Comparison of ENCODE assay signal across 11 cellular contexts in the genomic region with DNA sequence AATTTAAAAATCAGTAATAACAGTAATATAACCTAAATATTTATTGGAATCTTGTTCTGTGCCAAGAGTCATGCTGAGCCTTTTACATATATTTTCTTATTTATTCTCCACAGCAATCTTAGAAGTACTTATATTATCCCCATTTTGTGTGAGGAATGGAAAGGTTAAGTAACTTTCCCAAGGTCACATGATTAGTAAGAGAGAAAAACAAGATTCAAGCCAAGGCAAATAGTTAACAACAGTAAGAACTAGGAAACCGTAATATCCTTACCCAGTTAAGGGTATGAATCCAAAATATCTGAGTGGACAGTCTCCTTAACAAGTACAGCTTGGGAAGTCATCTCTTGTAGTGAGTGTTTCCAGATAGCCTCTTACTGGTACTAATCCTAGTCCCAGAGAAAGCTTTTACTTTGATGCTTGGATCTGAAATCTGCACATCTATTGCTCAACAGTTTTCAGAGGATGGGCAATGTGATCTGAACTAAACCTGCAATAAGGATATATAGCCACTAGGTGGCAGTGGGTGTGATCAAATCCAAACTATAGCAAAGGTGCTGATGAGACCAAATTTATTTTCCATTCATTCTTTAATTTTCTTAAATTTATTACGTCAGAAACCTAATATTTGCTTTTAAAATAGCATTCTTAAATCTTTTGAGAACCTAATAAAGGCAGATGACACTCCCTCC. TPM values are rescaled to one million over a fixed set of nuclear protein-coding genes. Genes with fewer than 3 reads are reported as not detected.
DNase-seq lines count a peak whose midpoint lies in the region; ATAC-seq and TF ChIP-seq lines count a peak whose summit lies in the region.
"Had no signal": no experiment of that assay in that cellular context is flagged by ENCODE, and none has a peak within 500 bp of the region (broad histone marks: within the 10 kb centered on the region; RNA-seq: fewer than 3 reads in every experiment).

No MANE protein-coding gene starts in this region.

- TF ChIP-seq EP300 in upper lobe of left lung (IDR thresholded peaks at IDR 0.05), result no peak

- no peaks in the 10 kb centered on the region for H3K4me1 ChIP-seq in upper lobe of left lung
- H3K4me1 ChIP-seq: spleen had no signal

- no peak overlapping the region for H3K4me3 Mint-ChIP-seq in neural crest cell
- H3K4me3 Mint-ChIP-seq: activated CD4-positive, alpha-beta memory T cell treated with anti-CD3 and anti-CD28 coated beads, Interleukin-2, amount 10 ng/mL, durations not matched to agents 7 days and 5 days had no signal

- H3K4me1 Mint-ChIP-seq in neural crest cell, result peaks cover 4% of the 10 kb centered on the region
- H3K4me1 Mint-ChIP-seq: activated CD4-positive, alpha-beta memory T cell treated with anti-CD3 and anti-CD28 coated beads, Interleukin-2, amount 10 ng/mL, durations not matched to agents 7 days and 5 days had no signal

- no peak for TF ChIP-seq POLR2A in upper lobe of left lung (IDR thresholded peaks at IDR 0.05)

- TF ChIP-seq CTCF in GM12864 (IDR thresholded peaks at IDR 0.05; ENCODE audit: low read depth, low read length, missing control alignments) (peak; percentile 30), LNCaP clone FGC (IDR thresholded peaks at IDR 0.05; ENCODE audit: control insufficient read depth, extremely low read depth, insufficient read depth) (peak; percentile 25; the same call in 1 of the 2 replicates), cardiac fibroblast (IDR thresholded peaks at IDR 0.05; ENCODE audit: low read depth, low read length) (peak; percentile 17), neural crest cell (conservative IDR thresholded peaks at IDR 0.05) (peak; percentile 57), upper lobe of left lung (IDR thresholded peaks at IDR 0.05) (peak in 1 of 6 experiments; percentile 7)

- H3K36me3 Mint-ChIP-seq in neural crest cell (ENCODE audit: low read depth), result no peaks in the 10 kb centered on the region

- peaks cover 12% of the 10 kb centered on the region for H3K27me3 Mint-ChIP-seq in neural crest cell (ENCODE audit: low read depth)
- H3K27me3 Mint-ChIP-seq: activated CD4-positive, alpha-beta memory T cell treated with anti-CD3 and anti-CD28 coated beads, Interleukin-2, amount 10 ng/mL, durations not matched to agents 7 days and 5 days had no signal

- DNase-seq in GM12864 (ENCODE audit: low read depth) (no peak), LNCaP clone FGC (ENCODE audit: low read depth) (no peak), cardiac fibroblast (ENCODE audit: low read depth in 2 of 2) (peak in 1 of 2 donors; percentile 2), neural crest cell (ENCODE audit: low read depth, low spot score) (no peak), upper lobe of left lung (no peak)
- DNase-seq: activated CD4-positive, alpha-beta memory T cell treated with anti-CD3 and anti-CD28 coated beads, Interleukin-2, amount 10 ng/mL, durations not matched to agents 7 days and 5 days; NCI-H345; spleen; SW 1271 had no signal

- peaks cover 4 to 14% (median 6%) of the 10 kb centered on the region in 4 donors for H3K9me3 ChIP-seq in upper lobe of left lung

- no peak for ATAC-seq in HG03095 (IDR thresholded peaks at IDR 0.05; ENCODE audit: unreplicated experiment)
- no peak for ATAC-seq in upper lobe of left lung (ENCODE audit: low FRiP score in 2 of 2)
- no peak for ATAC-seq in GM21528 (IDR thresholded peaks at IDR 0.05; ENCODE audit: low FRiP score, unreplicated experiment)

- WGBS in upper lobe of left lung, 2 donors, result 85 to 89% methylated on average over 2 of the region's 2 CpGs

- no peak overlapping the region for H3K27ac Mint-ChIP-seq in neural crest cell (ENCODE audit: unreplicated experiment)
- H3K27ac Mint-ChIP-seq: activated CD4-positive, alpha-beta memory T cell treated with anti-CD3 and anti-CD28 coated beads, Interleukin-2, amount 10 ng/mL, durations not matched to agents 7 days and 5 days had no signal

- H3K27me3 ChIP-seq in upper lobe of left lung, result no peaks in the 10 kb centered on the region
- H3K27me3 ChIP-seq: spleen had no signal

- peaks cover 12% of the 10 kb centered on the region for H3K9me3 Mint-ChIP-seq in neural crest cell

- no peaks in the 10 kb centered on the region for H3K36me3 ChIP-seq in upper lobe of left lung
- H3K36me3 ChIP-seq: spleen had no signal

- no peak overlapping the region for H3K27ac ChIP-seq in upper lobe of left lung
- H3K27ac ChIP-seq: spleen had no signal

- H3K4me3 ChIP-seq in GM12864 (ENCODE audit: low read depth, low read length) (no peak overlapping the region), LNCaP clone FGC (ENCODE audit: low read depth, low read length) (no peak overlapping the region), cardiac fibroblast (replicated peaks in 1 of 2; ENCODE audit: low read depth in 2 of 2, low read length in 2 of 2) (no peak overlapping the region), upper lobe of left lung (no peak overlapping the region)
- H3K4me3 ChIP-seq: spleen had no signal

RNA-seq across cellular contexts. Expression of gene SHISA6, which starts 23.3 kb away (rescaled TPM):
- total RNA-seq in neural crest cell (1.2 and 1.4 TPM in 2 replicates), upper lobe of left lung (1 to 10 TPM in 2 of 6 donors, under 1 TPM in 2, not detected in 2; 0.03 to 1.2 (median 0.74) TPM)
- total RNA-seq: activated CD4-positive, alpha-beta memory T cell treated with anti-CD3 and anti-CD28 coated beads, Interleukin-2, amount 10 ng/mL, durations not matched to agents 7 days and 5 days had no signal
